1 cellular context compared by ENCODE assay signal in the genomic region with DNA sequence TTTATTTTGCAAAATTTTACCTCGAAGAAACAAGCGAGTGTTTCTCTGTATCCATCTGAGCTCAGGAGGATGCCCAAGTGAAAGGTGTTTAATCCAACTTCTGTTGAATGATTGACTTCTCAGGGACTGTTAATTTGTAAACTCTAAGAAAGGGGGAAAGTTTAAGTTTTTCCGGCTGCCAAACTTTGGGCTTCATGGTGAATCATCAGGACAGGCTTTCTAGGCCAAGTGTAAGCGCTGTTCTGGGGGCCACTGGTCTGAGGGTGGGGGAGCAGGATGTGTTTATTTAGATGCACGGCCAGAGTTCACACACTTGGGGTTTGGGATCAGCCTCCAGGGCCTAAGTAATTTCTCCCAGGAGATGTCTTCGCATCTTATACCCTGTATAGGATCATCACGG.
TF ChIP-seq lines count a peak whose summit lies in the region.

No MANE protein-coding gene starts in this region.

TF ChIP-seq in GM12878, 131 proteins besides CTCF, POLR2A, EP300 and RAD21 (continued from another document):
- TF ChIP-seq POLR2AphosphoS2 (IDR thresholded peaks at IDR 0.05; ENCODE audit: low read depth, low read length) (no peak), CREM (IDR thresholded peaks at IDR 0.05; ENCODE audit: low read depth) (no peak), CHD2 (IDR thresholded peaks at IDR 0.05; ENCODE audit: borderline replicate concordance, low read depth, low read length) (no peak), MEF2A (IDR thresholded peaks at IDR 0.05; ENCODE audit: insufficient read depth, low read depth, low read length) (no peak), RELA (IDR thresholded peaks at IDR 0.05; ENCODE audit: borderline replicate concordance, partially characterized antibody) (no peak), BRCA1 (IDR thresholded peaks at IDR 0.05; ENCODE audit: low read depth, low read length) (no peak)
- TF ChIP-seq, protein P1, sequence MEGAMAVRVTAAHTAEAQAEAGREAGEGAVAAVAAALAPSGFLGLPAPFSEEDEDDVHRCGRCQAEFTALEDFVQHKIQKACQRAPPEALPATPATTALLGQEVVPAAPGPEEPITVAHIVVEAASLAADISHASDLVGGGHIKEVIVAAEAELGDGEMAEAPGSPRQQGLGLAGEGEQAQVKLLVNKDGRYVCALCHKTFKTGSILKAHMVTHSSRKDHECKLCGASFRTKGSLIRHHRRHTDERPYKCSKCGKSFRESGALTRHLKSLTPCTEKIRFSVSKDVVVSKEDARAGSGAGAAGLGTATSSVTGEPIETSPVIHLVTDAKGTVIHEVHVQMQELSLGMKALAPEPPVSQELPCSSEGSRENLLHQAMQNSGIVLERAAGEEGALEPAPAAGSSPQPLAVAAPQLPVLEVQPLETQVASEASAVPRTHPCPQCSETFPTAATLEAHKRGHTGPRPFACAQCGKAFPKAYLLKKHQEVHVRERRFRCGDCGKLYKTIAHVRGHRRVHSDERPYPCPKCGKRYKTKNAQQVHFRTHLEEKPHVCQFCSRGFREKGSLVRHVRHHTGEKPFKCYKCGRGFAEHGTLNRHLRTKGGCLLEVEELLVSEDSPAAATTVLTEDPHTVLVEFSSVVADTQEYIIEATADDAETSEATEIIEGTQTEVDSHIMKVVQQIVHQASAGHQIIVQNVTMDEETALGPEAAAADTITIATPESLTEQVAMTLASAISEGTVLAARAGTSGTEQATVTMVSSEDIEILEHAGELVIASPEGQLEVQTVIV (IDR thresholded peaks at IDR 0.05; ENCODE audit: borderline replicate concordance, partially characterized antibody), result no peak
TF ChIP-seq in GM12878: peak in this region for 0.
